ENCODE assay signal across 30 cellular contexts in genomic region chr5:176408590-176408989, GRCh38. TPM values are rescaled to one million over a fixed set of nuclear protein-coding genes. Genes with fewer than 3 reads are reported as not detected.
"Had no signal": no experiment of that assay in that cellular context is flagged by ENCODE, and none has a peak within 500 bp of the region (broad histone marks: within the 10 kb centered on the region; RNA-seq: fewer than 3 reads in every experiment).

No MANE protein-coding gene starts in this region.

- H3K4me3 ChIP-seq: ascending aorta, cardiac muscle cell had no signal

- H3K36me3 ChIP-seq: cardiac muscle cell had no signal

- DNase-seq: activated B cell treated with CpG ODN at 0.5 μM for 24 hours; activated CD4-positive, alpha-beta memory T cell treated with anti-CD3 and anti-CD28 coated beads for 36 hours; activated CD4-positive, alpha-beta T cell treated with anti-CD3 and anti-CD28 coated beads for 4 hours; activated CD4-positive, alpha-beta T cell treated with anti-CD3 and anti-CD28 coated beads, Interleukin-2, amount 50 U/mL, for 1 hour; activated CD4-positive, CD25-positive, alpha-beta regulatory T cell treated with anti-CD3 and anti-CD28 coated beads, Interleukin-2, amount 50 U/mL, for 72 hours; activated CD8-positive, alpha-beta memory T cell treated with anti-CD3 and anti-CD28 coated beads, Interleukin-2, amount 50 U/mL, for 4 hours; activated gamma-delta T cell; activated naive CD4-positive, alpha-beta T cell treated with Interleukin-2 at 50 U/mL for 16 hours; activated naive CD8-positive, alpha-beta T cell treated with anti-CD3 and anti-CD28 coated beads, Interleukin-2, amount 10 ng/mL, durations not matched to agents 7 days and 5 days; activated T-cell treated with anti-CD3 and anti-CD28 coated beads for 4 hours; activated T-cell treated with anti-CD3 and anti-CD28 coated beads, Interleukin-2, amount 50 U/mL, for 48 hours; amygdala; KG1; MM.1S; MV-4-11; NCI-H1092; NCI-H1436 treated with DMSO at 0.1 percent for 48 hours; NCI-H1694 treated with DMSO at 0.1 percent for 48 hours; NCI-H2029; NCI-H345; NCI-H524 treated with DMSO at 0.1 percent for 48 hours; SW 1271; T-helper 1 cell; T-helper 2 cell; T-helper 9 cell had no signal

- H3K27me3 ChIP-seq: ascending aorta, cardiac muscle cell had no signal

- ATAC-seq: Panc1 had no signal

- H3K9me3 ChIP-seq: ascending aorta had no signal

- H3K27ac ChIP-seq: ascending aorta, cardiac muscle cell, VCaP had no signal

RNA-seq across cellular contexts. Expression of gene NOP16, which starts 20.2 kb away (rescaled TPM):
- total RNA-seq: ascending aorta had no signal

RNA-seq across cellular contexts. Expression of gene ARL10, which starts 43.3 kb away (rescaled TPM):
- total RNA-seq: NCI-H460 had no signal
